ENCODE assay signal across 7 cellular contexts in genomic region chr15:53072077-53072476, GRCh38.
DNase-seq lines count a peak whose midpoint lies in the region; ATAC-seq and TF ChIP-seq lines count a peak whose summit lies in the region.

No MANE protein-coding gene starts in this region.

- H3K27me3 Mint-ChIP-seq in activated naive CD8-positive, alpha-beta T cell treated with anti-CD3 and anti-CD28 coated beads, Interleukin-2, amount 50 U/mL, for 24 hours: no peaks in the 10 kb centered on the region

- H3K9ac ChIP-seq in GM23248: no peak overlapping the region

- H3K27ac ChIP-seq in GM23248 (no peak overlapping the region), prostate gland (no peak overlapping the region)

- H3K27ac Mint-ChIP-seq in activated naive CD8-positive, alpha-beta T cell treated with anti-CD3 and anti-CD28 coated beads, Interleukin-2, amount 50 U/mL, for 24 hours: no peak overlapping the region

- no peak for TF ChIP-seq CTCF in prostate gland (IDR thresholded peaks at IDR 0.05)

- no peaks in the 10 kb centered on the region for H3K4me1 Mint-ChIP-seq in activated naive CD8-positive, alpha-beta T cell treated with anti-CD3 and anti-CD28 coated beads, Interleukin-2, amount 50 U/mL, for 24 hours

- H3K9me2 ChIP-seq in GM23248 (ENCODE audit: insufficient read depth): no peaks in the 10 kb centered on the region

- ATAC-seq in activated naive CD8-positive, alpha-beta T cell treated with anti-CD3 and anti-CD28 coated beads, Interleukin-2, amount 50 U/mL, for 24 hours: no peak
- ATAC-seq in left lobe of liver: peak; percentile 99
- ATAC-seq in GM21529 (IDR thresholded peaks at IDR 0.05; ENCODE audit: unreplicated experiment): no peak
- no peak for ATAC-seq in GM18498 (IDR thresholded peaks at IDR 0.05; ENCODE audit: unreplicated experiment)

- H4K20me1 ChIP-seq in GM23248 (ENCODE audit: insufficient read depth): no peaks in the 10 kb centered on the region

- H3K4me3 Mint-ChIP-seq in activated naive CD8-positive, alpha-beta T cell treated with anti-CD3 and anti-CD28 coated beads, Interleukin-2, amount 50 U/mL, for 24 hours: no peak overlapping the region

- no peak for TF ChIP-seq POLR2A in prostate gland (IDR thresholded peaks at IDR 0.05)

- no peak overlapping the region for H2AFZ ChIP-seq in GM23248

- no peak overlapping the region for H3K4me2 ChIP-seq in GM23248 (ENCODE audit: unreplicated experiment)

- H3K36me3 ChIP-seq in GM23248 (ENCODE audit: low read depth) (no peaks in the 10 kb centered on the region), prostate gland (no peaks in the 10 kb centered on the region)

- H3K4me3 ChIP-seq in GM23248 (no peak overlapping the region), prostate gland (no peak overlapping the region)

- H3K4me1 ChIP-seq in GM23248 (ENCODE audit: insufficient read depth) (no peaks in the 10 kb centered on the region), prostate gland (replicated peaks) (no peaks in the 10 kb centered on the region)

- no peaks in the 10 kb centered on the region for H3K36me3 Mint-ChIP-seq in activated naive CD8-positive, alpha-beta T cell treated with anti-CD3 and anti-CD28 coated beads, Interleukin-2, amount 50 U/mL, for 24 hours (ENCODE audit: low read depth)

- no peaks in the 10 kb centered on the region for H3F3A ChIP-seq in GM23248 (ENCODE audit: insufficient read depth)

- DNase-seq in GM23248: peak; percentile 23
- DNase-seq in NAMALWA (ENCODE audit: low spot score): peak; percentile 35
- DNase-seq in activated naive CD8-positive, alpha-beta T cell treated with anti-CD3 and anti-CD28 coated beads, Interleukin-2, amount 50 U/mL, for 24 hours: peak; percentile 12
- DNase-seq in left lobe of liver (ENCODE audit: low spot score): peak; percentile 69
- DNase-seq in prostate gland (ENCODE audit: low spot score): no peak

- H3K79me2 ChIP-seq in GM23248 (ENCODE audit: insufficient read depth): no peaks in the 10 kb centered on the region

- in situ Hi-C loops in GM23248 (cut with MboI): no loop called here

- no peaks in the 10 kb centered on the region for H3K27me3 ChIP-seq in GM23248 (replicated peaks; ENCODE audit: insufficient read depth)
- H3K27me3 ChIP-seq in prostate gland (replicated peaks; ENCODE audit: insufficient read depth): no peaks in the 10 kb centered on the region

- 0 to 2% methylated on average over 3 of the region's 3 CpGs for WGBS in GM23248 (ENCODE audit: low coverage in 1 of 2, low lambda C conversion rate in 2 of 2, missing lambda C conversion rate in 2 of 2), 2 experiments
- 2% methylated on average over 3 of the region's 3 CpGs for WGBS in prostate gland

- H3K9me3 Mint-ChIP-seq in activated naive CD8-positive, alpha-beta T cell treated with anti-CD3 and anti-CD28 coated beads, Interleukin-2, amount 50 U/mL, for 24 hours: peaks cover 7% of the 10 kb centered on the region

- no peaks in the 10 kb centered on the region for H3K9me3 ChIP-seq in GM23248 (ENCODE audit: low read depth)
- H3K9me3 ChIP-seq in prostate gland: no peaks in the 10 kb centered on the region

- intact Hi-C loops in prostate gland (cut with DNase I): no loop called here
